ENCODE assay signal across 1 cellular context in the genomic region with DNA sequence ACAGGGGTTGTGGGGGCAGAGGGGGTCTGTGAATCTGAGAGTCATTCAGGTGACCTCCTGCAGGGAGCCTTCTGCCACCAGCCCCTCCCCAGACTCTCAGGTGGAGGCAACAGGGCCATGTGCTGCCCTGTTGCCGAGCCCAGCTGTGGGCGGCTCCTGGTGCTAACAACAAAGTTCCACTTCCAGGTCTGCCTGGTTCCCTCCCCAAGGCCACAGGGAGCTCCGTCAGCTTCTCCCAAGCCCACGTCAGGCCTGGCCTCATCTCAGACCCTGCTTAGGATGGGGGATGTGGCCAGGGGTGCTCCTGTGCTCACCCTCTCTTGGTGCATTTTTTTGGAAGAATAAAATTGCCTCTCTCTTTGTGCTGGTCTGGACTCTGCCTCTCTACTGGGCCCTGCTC.
TF ChIP-seq lines count a peak whose summit lies in the region.

No MANE protein-coding gene starts in this region.

TF ChIP-seq in K562, 482 proteins besides CTCF, POLR2A, EP300 and RAD21 (continued from another document):
- TF ChIP-seq, protein P1, sequence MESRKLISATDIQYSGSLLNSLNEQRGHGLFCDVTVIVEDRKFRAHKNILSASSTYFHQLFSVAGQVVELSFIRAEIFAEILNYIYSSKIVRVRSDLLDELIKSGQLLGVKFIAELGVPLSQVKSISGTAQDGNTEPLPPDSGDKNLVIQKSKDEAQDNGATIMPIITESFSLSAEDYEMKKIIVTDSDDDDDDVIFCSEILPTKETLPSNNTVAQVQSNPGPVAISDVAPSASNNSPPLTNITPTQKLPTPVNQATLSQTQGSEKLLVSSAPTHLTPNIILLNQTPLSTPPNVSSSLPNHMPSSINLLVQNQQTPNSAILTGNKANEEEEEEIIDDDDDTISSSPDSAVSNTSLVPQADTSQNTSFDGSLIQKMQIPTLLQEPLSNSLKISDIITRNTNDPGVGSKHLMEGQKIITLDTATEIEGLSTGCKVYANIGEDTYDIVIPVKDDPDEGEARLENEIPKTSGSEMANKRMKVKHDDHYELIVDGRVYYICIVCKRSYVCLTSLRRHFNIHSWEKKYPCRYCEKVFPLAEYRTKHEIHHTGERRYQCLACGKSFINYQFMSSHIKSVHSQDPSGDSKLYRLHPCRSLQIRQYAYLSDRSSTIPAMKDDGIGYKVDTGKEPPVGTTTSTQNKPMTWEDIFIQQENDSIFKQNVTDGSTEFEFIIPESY (CRISPR knock-in tag; IDR thresholded peaks at IDR 0.05), result no peak
- TF ChIP-seq THAP12 (CRISPR knock-in tag; IDR thresholded peaks at IDR 0.05) (no peak), NKRF (IDR thresholded peaks at IDR 0.05; ENCODE audit: borderline replicate concordance) (no peak), SMAD2 (IDR thresholded peaks at IDR 0.05; ENCODE audit: low read depth, low read length) (no peak), ZBED1 (IDR thresholded peaks at IDR 0.05) (no peak), CREB5 (CRISPR knock-in tag; IDR thresholded peaks at IDR 0.05) (no peak)
- TF ChIP-seq, protein P2, sequence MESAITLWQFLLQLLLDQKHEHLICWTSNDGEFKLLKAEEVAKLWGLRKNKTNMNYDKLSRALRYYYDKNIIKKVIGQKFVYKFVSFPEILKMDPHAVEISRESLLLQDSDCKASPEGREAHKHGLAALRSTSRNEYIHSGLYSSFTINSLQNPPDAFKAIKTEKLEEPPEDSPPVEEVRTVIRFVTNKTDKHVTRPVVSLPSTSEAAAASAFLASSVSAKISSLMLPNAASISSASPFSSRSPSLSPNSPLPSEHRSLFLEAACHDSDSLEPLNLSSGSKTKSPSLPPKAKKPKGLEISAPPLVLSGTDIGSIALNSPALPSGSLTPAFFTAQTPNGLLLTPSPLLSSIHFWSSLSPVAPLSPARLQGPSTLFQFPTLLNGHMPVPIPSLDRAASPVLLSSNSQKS (CRISPR knock-in tag; IDR thresholded peaks at IDR 0.05), result no peak
- TF ChIP-seq, protein P3, sequence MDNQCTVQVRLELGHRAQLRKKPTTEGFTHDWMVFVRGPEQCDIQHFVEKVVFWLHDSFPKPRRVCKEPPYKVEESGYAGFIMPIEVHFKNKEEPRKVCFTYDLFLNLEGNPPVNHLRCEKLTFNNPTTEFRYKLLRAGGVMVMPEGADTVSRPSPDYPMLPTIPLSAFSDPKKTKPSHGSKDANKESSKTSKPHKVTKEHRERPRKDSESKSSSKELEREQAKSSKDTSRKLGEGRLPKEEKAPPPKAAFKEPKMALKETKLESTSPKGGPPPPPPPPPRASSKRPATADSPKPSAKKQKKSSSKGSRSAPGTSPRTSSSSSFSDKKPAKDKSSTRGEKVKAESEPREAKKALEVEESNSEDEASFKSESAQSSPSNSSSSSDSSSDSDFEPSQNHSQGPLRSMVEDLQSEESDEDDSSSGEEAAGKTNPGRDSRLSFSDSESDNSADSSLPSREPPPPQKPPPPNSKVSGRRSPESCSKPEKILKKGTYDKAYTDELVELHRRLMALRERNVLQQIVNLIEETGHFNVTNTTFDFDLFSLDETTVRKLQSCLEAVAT (IDR thresholded peaks at IDR 0.05), result no peak
